14 cellular contexts compared by ENCODE assay signal in genomic region chr9:27865031-27865438, GRCh38.
DNase-seq lines count a peak whose midpoint lies in the region; ATAC-seq, FAIRE-seq and TF ChIP-seq lines count a peak whose summit lies in the region.
"Had no signal": no experiment of that assay in that cellular context is flagged by ENCODE, and none has a peak within 500 bp of the region (broad histone marks: within the 10 kb centered on the region; RNA-seq: fewer than 3 reads in every experiment).

No MANE protein-coding gene starts in this region.

- H3K4me1 ChIP-seq in foreskin keratinocyte: no peaks in the 10 kb centered on the region
- H3K4me1 ChIP-seq: colonic mucosa had no signal

- ATAC-seq in foreskin keratinocyte (peak; percentile 50), GM18868 (IDR thresholded peaks at IDR 0.05; ENCODE audit: unreplicated experiment) (no peak)
- ATAC-seq: mucosa of descending colon had no signal

- no peak overlapping the region for H3K27ac ChIP-seq in foreskin keratinocyte
- H3K27ac ChIP-seq: colonic mucosa had no signal

- H3K27me3 ChIP-seq in foreskin keratinocyte: peaks cover 10% of the 10 kb centered on the region
- H3K27me3 ChIP-seq: colonic mucosa had no signal

- in situ Hi-C loops in GM13976 (cut with MboI; ENCODE audit: low sequenced_read_pairs, unreplicated experiment): no loop called here

- DNase-seq in NCI-H510A treated with DMSO at 0.1 percent for 48 hours (lab: John Stamatoyannopoulos, UW) (peak; percentile 15), NCI-H510A (lab: John Stamatoyannopoulos, UW) (no peak), RCC 7860 (ENCODE audit: low spot score) (peak; percentile 91), foreskin keratinocyte (peak in 1 of 2 donors; percentile 20), stromal cell of bone marrow (ENCODE audit: low read depth) (peak; percentile 63), GM13976 (ENCODE audit: low spot score) (no peak)
- no peak for DNase-seq in activated CD4-positive, alpha-beta T cell treated with anti-CD3 and anti-CD28 coated beads, Interleukin-2, amount 50 U/mL, for 4 hours
- DNase-seq: activated CD4-positive, alpha-beta T cell treated with anti-CD3 and anti-CD28 coated beads, Interleukin-2, amount 50 U/mL, for 48 hours; activated gamma-delta T cell treated with Interleukin-2 at 50 U/mL for 16 hours; colonic mucosa; mucosa of descending colon; stimulated activated CD4-positive, alpha-beta T cell treated with anti-CD3 and anti-CD28 coated beads, Interleukin-12 subunit alpha, Interleukin-12 subunit beta, amount 100 ng/mL, for 4 hours had no signal

- FAIRE-seq in RCC 7860 (lab: Jason Lieb, UNC): peak; percentile 95
- FAIRE-seq: A204.1 had no signal

- TF ChIP-seq CTCF in foreskin keratinocyte (conservative IDR thresholded peaks at IDR 0.05) (no peak), GM13976 (IDR thresholded peaks at IDR 0.05; ENCODE audit: borderline replicate concordance, control extremely low read depth, extremely low read depth, insufficient read depth, missing control alignments) (no peak)

Comparison
In these comparisons a context has a peak if more than half of its experiments do, and no peak if none do; other contexts are left out.
1. DNase-seq: peak in NCI-H510A treated with DMSO at 0.1 percent for 48 hours (single experiment), RCC 7860 (single experiment) and stromal cell of bone marrow (single experiment); none in NCI-H510A (single experiment), GM13976 (single experiment) and activated CD4-positive, alpha-beta T cell treated with anti-CD3 and anti-CD28 coated beads, Interleukin-2, amount 50 U/mL, for 4 hours (0 of 2).